ENCODE assay signal across 10 cellular contexts in genomic region chr4:95021099-95021498, GRCh38.
"Had no signal": no experiment of that assay in that cellular context is flagged by ENCODE, and none has a peak within 500 bp of the region (broad histone marks: within the 10 kb centered on the region; RNA-seq: fewer than 3 reads in every experiment).

No MANE protein-coding gene starts in this region.

- H3K4me1 ChIP-seq: HAP-1 had no signal

- H3K4me3 ChIP-seq: GM23248, HAP-1, K562 had no signal

- H3K9me3 Mint-ChIP-seq: HFFc6 had no signal

- DNase-seq: GM23248, GOT3, H7, HFFc6, KG1 had no signal

- ATAC-seq: HCT116, HepG2, K562 had no signal

- H3K27ac ChIP-seq: GM23248, HL-60 had no signal

- H3K9me3 ChIP-seq: HAP-1 had no signal

- FAIRE-seq: HepG2, K562 had no signal

- H3K9ac ChIP-seq: GM23248 had no signal

- H3K27ac Mint-ChIP-seq: HFFc6 had no signal

- H3K36me3 ChIP-seq: HAP-1 had no signal

- H3K4me3 Mint-ChIP-seq: HFFc6 had no signal
